ENCODE assay signal across 14 cellular contexts in genomic region chr2:233422649-233423435, GRCh38.
A peak's percentile ranks its signal among the peaks of the same experiment; 100 is the strongest.
DNase-seq lines count a peak whose midpoint lies in the region; ATAC-seq, FAIRE-seq and TF ChIP-seq lines count a peak whose summit lies in the region.
"Had no signal": no experiment of that assay in that cellular context is flagged by ENCODE, and none has a peak within 500 bp of the region (broad histone marks: within the 10 kb centered on the region; RNA-seq: fewer than 3 reads in every experiment).

No MANE protein-coding gene starts in this region.

- peaks cover 91% of the 10 kb centered on the region for H3K4me1 ChIP-seq in Panc1 (ENCODE audit: control insufficient read depth, insufficient read depth, low read length)
- peaks cover 18 to 30% of the 10 kb centered on the region in 2 donors for H3K4me1 ChIP-seq in small intestine (ENCODE audit: control insufficient read depth in 2 of 2, insufficient read depth in 1 of 2, low read depth in 1 of 2, low read length in 1 of 2)
- peaks cover 27% of the 10 kb centered on the region for H3K4me1 ChIP-seq in A673 (ENCODE audit: insufficient read depth, low read length, poor library complexity, severe bottlenecking)

- H3K36me3 Mint-ChIP-seq in T-helper 2 cell treated with Interferon-gamma antibody and Interleukin-4, amounts not matched to agents 5 μg/mL and 100 μg/mL, for 36 hours (ENCODE audit: low read depth), result peaks cover 62% of the 10 kb centered on the region

- 22 to 66% (median 46%) methylated on average over 9 of the region's 9 CpGs for WGBS in small intestine, 3 donors

- no peaks in the 10 kb centered on the region for H3K9me3 ChIP-seq in Panc1 (ENCODE audit: control insufficient read depth, insufficient read depth, low read depth, low read length)
- no peaks in the 10 kb centered on the region for H3K9me3 ChIP-seq in small intestine (ENCODE audit: control insufficient read depth, low read depth)
- H3K9me3 ChIP-seq in A673 (ENCODE audit: low read depth, low read length, poor library complexity, severe bottlenecking), result no peaks in the 10 kb centered on the region
- H3K9me3 ChIP-seq: sigmoid colon had no signal

- H3K4me1 Mint-ChIP-seq in T-helper 2 cell treated with Interferon-gamma antibody and Interleukin-4, amounts not matched to agents 5 μg/mL and 100 μg/mL, for 36 hours (ENCODE audit: low read depth), result peaks cover 78% of the 10 kb centered on the region

- peak overlapping the region; percentile 82 for H3K4me3 Mint-ChIP-seq in T-helper 2 cell treated with Interferon-gamma antibody and Interleukin-4, amounts not matched to agents 5 μg/mL and 100 μg/mL, for 36 hours
- H3K4me3 Mint-ChIP-seq: GM23338 had no signal

- H3K27ac ChIP-seq in Panc1 (ENCODE audit: low read length) (peak overlapping the region; percentile 80), epithelial cell of prostate (peak overlapping the region; percentile 28), small intestine (ENCODE audit: low read depth in 1 of 2, low read length in 1 of 2) (peak overlapping the region; percentile 96 to 98), A673 (ENCODE audit: low read depth, low read length, poor library complexity, severe bottlenecking) (no peak overlapping the region)
- H3K27ac ChIP-seq: sigmoid colon had no signal

- H3K36me3 ChIP-seq in Panc1 (ENCODE audit: control insufficient read depth, insufficient read depth, low read length) (no peaks in the 10 kb centered on the region), small intestine (ENCODE audit: control insufficient read depth in 2 of 2, insufficient read depth in 2 of 2, low read length in 2 of 2) (no peaks in the 10 kb centered on the region), A673 (ENCODE audit: insufficient read depth, low read length, poor library complexity, severe bottlenecking) (peaks cover 4% of the 10 kb centered on the region)
- H3K36me3 ChIP-seq: sigmoid colon had no signal

- TF ChIP-seq CTCF in Panc1 (IDR thresholded peaks at IDR 0.05) (no peak), A673 (conservative IDR thresholded peaks at IDR 0.05; ENCODE audit: low read depth, low read length) (no peak)

- H3K27ac Mint-ChIP-seq in T-helper 2 cell treated with Interferon-gamma antibody and Interleukin-4, amounts not matched to agents 5 μg/mL and 100 μg/mL, for 36 hours, result peak overlapping the region; percentile 98
- H3K27ac Mint-ChIP-seq: GM23338 had no signal

- CTCF ChIA-PET in Panc1 (lab: Charles Lee), result no interaction called here
- CTCF ChIA-PET in A673 (lab: Charles Lee), result no interaction called here

- ATAC-seq in Panc1, result no peak
- ATAC-seq: GM23338 had no signal

- H3K4me3 ChIP-seq in Panc1 (ENCODE audit: low read depth in 2 of 2, low read length in 2 of 2) (peak overlapping the region in 1 of 2 experiments; percentile 68; a peak in 1 of 4 replicates), small intestine (ENCODE audit: low read depth in 1 of 2, low read length in 2 of 2) (peak overlapping the region in 1 of 2 donors; percentile 4), A673 (ENCODE audit: low read depth, low read length, poor library complexity, severe bottlenecking) (no peak overlapping the region)
- H3K4me3 ChIP-seq: GM23338, sigmoid colon had no signal

- POLR2A ChIA-PET in Panc1 (lab: Charles Lee) (no interaction called here), A673 (lab: Charles Lee; ENCODE audit: low non-redundant PET) (no interaction called here)

- no peaks in the 10 kb centered on the region for H3K27me3 Mint-ChIP-seq in T-helper 2 cell treated with Interferon-gamma antibody and Interleukin-4, amounts not matched to agents 5 μg/mL and 100 μg/mL, for 36 hours (ENCODE audit: low read depth)

- DNase-seq in T-helper 2 cell treated with Interferon-gamma antibody and Interleukin-4, amounts not matched to agents 5 μg/mL and 100 μg/mL, for 36 hours (ENCODE audit: low spot score), result no peak
- DNase-seq in T-helper 2 cell, result no peak
- no peak for DNase-seq in Panc1 (ENCODE audit: low read depth, low spot score)
- DNase-seq in epithelial cell of prostate (ENCODE audit: low read depth, low spot score), result no peak
- peak; percentile 89 for DNase-seq in small intestine
- no peak for DNase-seq in cerebellar nuclear complex (lab: John Stamatoyannopoulos, UW)
- DNase-seq in A673 (ENCODE audit: low spot score), result no peak
- no peak for DNase-seq in NCI-H2107 (lab: John Stamatoyannopoulos, UW)
- DNase-seq: 8988T, erythroblast, NCI-H446 treated with DMSO at 0.1 percent for 48 hours, sigmoid colon, trophoblast cell had no signal

- peaks cover 16% of the 10 kb centered on the region for H3K9me3 Mint-ChIP-seq in T-helper 2 cell treated with Interferon-gamma antibody and Interleukin-4, amounts not matched to agents 5 μg/mL and 100 μg/mL, for 36 hours
- H3K9me3 Mint-ChIP-seq: GM23338 had no signal

- in situ Hi-C loops in Panc1 (cut with HindIII; ENCODE audit: low pct_unique_long_range_greater_than_20kb, low sequenced_read_pairs), result no loop called here

- FAIRE-seq in small intestine (lab: Jason Lieb, UNC), result no peak

- intact Hi-C loops in Panc1 (cut with micrococcal nuclease; ENCODE audit: unreplicated experiment) (no loop called here), A673 (cut with micrococcal nuclease; ENCODE audit: unreplicated experiment) (no loop called here)

- BruUV-seq in Panc1 (replicated peaks; lab: Mats Ljungman, UMichigan) (no TSS peak), A673 (replicated peaks; lab: Mats Ljungman, UMichigan) (no TSS peak)

- H3K27me3 ChIP-seq in Panc1 (ENCODE audit: control insufficient read depth, insufficient read depth, low read length) (no peaks in the 10 kb centered on the region), small intestine (ENCODE audit: control insufficient read depth in 2 of 2, insufficient read depth in 2 of 2, low read length in 2 of 2) (no peaks in the 10 kb centered on the region), A673 (replicated peaks; ENCODE audit: insufficient read depth, low read depth, low read length, poor library complexity) (no peaks in the 10 kb centered on the region)
- H3K27me3 ChIP-seq: sigmoid colon had no signal
